Comparison of ENCODE assay signal across 26 cellular contexts in the genomic region with DNA sequence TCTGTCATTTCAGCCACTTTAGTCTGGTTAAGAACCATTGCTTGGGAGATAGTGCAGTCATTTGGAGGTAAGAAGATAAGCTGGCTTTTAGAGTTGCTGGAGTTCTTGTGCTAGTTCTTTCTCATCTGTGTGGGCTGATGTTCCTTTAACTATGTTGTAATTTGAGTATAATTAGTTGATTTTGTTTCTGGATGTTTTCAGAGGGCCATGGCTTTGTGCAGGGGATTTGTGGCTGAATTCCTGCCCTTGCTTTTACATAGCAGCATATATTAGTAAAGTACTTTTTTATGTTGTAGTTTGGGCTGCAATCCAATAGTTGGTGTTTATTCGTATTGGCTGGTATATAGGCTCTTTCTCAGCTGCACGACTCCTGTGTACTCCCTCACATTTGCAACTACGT.
"Had no signal": no experiment of that assay in that cellular context is flagged by ENCODE, and none has a peak within 500 bp of the region (broad histone marks: within the 10 kb centered on the region; RNA-seq: fewer than 3 reads in every experiment).

No MANE protein-coding gene starts in this region.

- DNase-seq: stimulated activated CD4-positive, alpha-beta T cell treated with anti-CD3 and anti-CD28 coated beads, Interleukin-2, amount 100 ng/mL, for 48 hours; stimulated activated CD4-positive, alpha-beta T cell treated with anti-CD3 and anti-CD28 coated beads, Interleukin-4, amount 100 ng/mL, for 1 hour; stimulated activated CD4-positive, alpha-beta T cell treated with anti-CD3 and anti-CD28 coated beads, Interleukin-4, amount 100 ng/mL, for 24 hours; stimulated activated CD4-positive, alpha-beta T cell treated with anti-CD3 and anti-CD28 coated beads, Interleukin-4, amount 100 ng/mL, for 4 hours; stimulated activated CD8-positive, alpha-beta memory T cell treated with anti-CD3 and anti-CD28 coated beads, Interleukin-4, amount 100 ng/mL, for 48 hours; stimulated activated naive B cell treated with anti-CD40 and anti-IgM and Interleukin-4, amounts not matched to agents 10 μg/mL and 1 μg/mL and 100 μg/mL, for 72 hours; stimulated activated naive CD4-positive, alpha-beta T cell; stimulated activated naive CD4-positive, alpha-beta T cell treated with Interleukin-2 at 50 U/mL for 16 hours; stimulated activated naive CD8-positive, alpha-beta T cell treated with anti-CD3 and anti-CD28 coated beads, Interleukin-15, amount 100 ng/mL, for 72 hours; stimulated activated naive CD8-positive, alpha-beta T cell treated with anti-CD3 and anti-CD28 coated beads, Interleukin-15, Interleukin-2, amounts not matched to agents 100 U/mL and 50 U/mL, for 24 hours; stomach; substantia nigra; testis; thyroid gland; tibial artery; transverse colon; trophoblast cell; upper lobe of left lung; upper lobe of right lung; uterus had no signal

- H3K9me3 ChIP-seq: suprapubic skin, testis, thyroid gland, transverse colon, upper lobe of left lung, upper lobe of right lung, uterus, vagina had no signal

- H3K36me3 ChIP-seq: stomach, suprapubic skin, thoracic aorta, thyroid gland, tibial artery, tibial nerve, transverse colon, upper lobe of left lung, upper lobe of right lung, uterus, vagina had no signal

- ATAC-seq: stimulated activated effector memory CD8-positive, alpha-beta T cell treated with anti-CD3 and anti-CD28 coated beads, Interleukin-12 subunit alpha, Interleukin-12 subunit beta, amount 100 ng/mL, for 72 hours; stimulated activated memory B cell treated with anti-CD40 and anti-IgM and Interleukin-4, amounts not matched to agents 10 μg/mL and 1 μg/mL and 100 μg/mL, for 72 hours; stimulated activated naive B cell treated with anti-CD40 and anti-IgM and Interleukin-4, amounts not matched to agents 10 μg/mL and 1 μg/mL and 100 μg/mL, for 72 hours; stimulated activated naive CD8-positive, alpha-beta T cell treated with anti-CD3 and anti-CD28 coated beads, Interleukin-15, amount 100 ng/mL, for 72 hours; stimulated activated naive CD8-positive, alpha-beta T cell treated with anti-CD3 and anti-CD28 coated beads, Interleukin-15, Interleukin-2, amounts not matched to agents 100 U/mL and 50 U/mL, for 24 hours; upper lobe of right lung had no signal

- H3K4me1 ChIP-seq: stomach, suprapubic skin, testis, thyroid gland, tibial artery, tibial nerve, transverse colon, upper lobe of left lung, upper lobe of right lung, uterus, vagina had no signal

- H3K27ac ChIP-seq: stomach, suprapubic skin, testis, thoracic aorta, thyroid gland, tibial artery, tibial nerve, transverse colon, upper lobe of left lung, upper lobe of right lung, uterus, vagina had no signal

- H3K4me3 ChIP-seq: stomach, suprapubic skin, testis, thoracic aorta, thyroid gland, tibial artery, tibial nerve, transverse colon, upper lobe of left lung, upper lobe of right lung, uterus, vagina had no signal

- H3K27me3 ChIP-seq: stomach, suprapubic skin, testis, thyroid gland, tibial artery, tibial nerve, transverse colon, upper lobe of left lung, upper lobe of right lung, uterus, vagina had no signal
